In the genomic region with DNA sequence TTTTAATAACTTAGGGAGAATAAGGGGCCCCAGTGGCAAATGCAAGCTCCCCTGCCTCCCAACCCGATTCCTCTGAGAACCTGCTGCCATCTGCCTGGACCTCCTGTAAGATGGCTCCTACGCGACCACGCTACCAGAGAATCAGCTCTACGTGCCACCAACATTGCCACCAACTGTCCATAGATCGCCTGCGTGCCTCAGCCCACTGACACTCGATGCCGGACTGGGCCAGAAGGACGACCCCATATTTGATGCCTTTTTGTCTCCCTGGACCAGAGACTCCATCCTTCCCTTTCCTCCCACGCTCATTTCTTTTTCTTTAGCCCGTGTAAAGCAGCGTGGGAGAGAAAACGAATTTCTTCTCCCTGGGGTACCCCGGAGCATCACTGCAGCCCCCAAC, we compare ENCODE assay signal across 1 cellular context.
TF ChIP-seq lines count a peak whose summit lies in the region.

No MANE protein-coding gene starts in this region.

TF ChIP-seq in HepG2, 621 proteins besides CTCF, POLR2A, EP300 and RAD21 (continued from another document and continues in another):
- TF ChIP-seq NFKBIZ (CRISPR knock-in tag; IDR thresholded peaks at IDR 0.05) (0 out of 2 replicates have a peak, but pooled peaks have one; percentile 15), ZNF274 (CRISPR knock-in tag; IDR thresholded peaks at IDR 0.05) (0 out of 2 replicates have a peak, but pooled peaks have one; percentile 25), ZSCAN9 (CRISPR knock-in tag; IDR thresholded peaks at IDR 0.05; ENCODE audit: borderline replicate concordance) (no peak), ZFP1 (CRISPR knock-in tag; IDR thresholded peaks at IDR 0.05) (no peak), ZBTB42 (CRISPR knock-in tag; IDR thresholded peaks at IDR 0.05) (no peak), ZBTB1 (CRISPR knock-in tag; IDR thresholded peaks at IDR 0.05; ENCODE audit: borderline replicate concordance) (no peak), ZNF331 (CRISPR knock-in tag; IDR thresholded peaks at IDR 0.05) (no peak), MYC (CRISPR knock-in tag; IDR thresholded peaks at IDR 0.05; ENCODE audit: borderline replicate concordance) (peak; percentile 24; the same call in 1 of the 2 replicates), SIN3A (IDR thresholded peaks at IDR 0.05; ENCODE audit: borderline replicate concordance, low read depth, low read length) (no peak; the same call in 1 of the 2 replicates), CBX5 (CRISPR knock-in tag; IDR thresholded peaks at IDR 0.05; ENCODE audit: borderline replicate concordance) (no peak), ZNF605 (CRISPR knock-in tag; IDR thresholded peaks at IDR 0.05) (0 out of 2 replicates have a peak, but pooled peaks have one; percentile 34), ZNF430 (CRISPR knock-in tag; IDR thresholded peaks at IDR 0.05) (peak; percentile 43; the same call in 1 of the 2 replicates), SUZ12 (IDR thresholded peaks at IDR 0.05; ENCODE audit: low read depth, low read length) (no peak), TSC22D2 (CRISPR knock-in tag; IDR thresholded peaks at IDR 0.05; ENCODE audit: borderline replicate concordance) (no peak), RCOR2 (CRISPR knock-in tag; IDR thresholded peaks at IDR 0.05) (no peak), PPARG (CRISPR knock-in tag; conservative IDR thresholded peaks at IDR 0.05) (no peak), ZNF205 (CRISPR knock-in tag; IDR thresholded peaks at IDR 0.05) (0 out of 2 replicates have a peak, but pooled peaks have one; percentile 40), FOXK1 (CRISPR knock-in tag; IDR thresholded peaks at IDR 0.05; ENCODE audit: borderline replicate concordance, low read depth) (no peak), ZNF431 (CRISPR knock-in tag; IDR thresholded peaks at IDR 0.05; ENCODE audit: borderline replicate concordance, low read depth) (peak; percentile 68; the same call in 1 of the 2 replicates), ZNF567 (CRISPR knock-in tag; IDR thresholded peaks at IDR 0.05; ENCODE audit: borderline replicate concordance) (no peak), ZNF350 (CRISPR knock-in tag; IDR thresholded peaks at IDR 0.05; ENCODE audit: borderline replicate concordance, low read depth) (peak; percentile 45; the same call in 1 of the 2 replicates), ZNF670 (CRISPR knock-in tag; IDR thresholded peaks at IDR 0.05; ENCODE audit: borderline replicate concordance) (no peak), MLLT10 (CRISPR knock-in tag; IDR thresholded peaks at IDR 0.05) (no peak), YEATS2 (CRISPR knock-in tag; IDR thresholded peaks at IDR 0.05; ENCODE audit: borderline replicate concordance) (0 out of 2 replicates have a peak, but pooled peaks have one; percentile 31)
- TF ChIP-seq, protein P1, sequence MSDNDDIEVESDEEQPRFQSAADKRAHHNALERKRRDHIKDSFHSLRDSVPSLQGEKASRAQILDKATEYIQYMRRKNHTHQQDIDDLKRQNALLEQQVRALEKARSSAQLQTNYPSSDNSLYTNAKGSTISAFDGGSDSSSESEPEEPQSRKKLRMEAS (IDR thresholded peaks at IDR 0.05) = peak; percentile 66
- TF ChIP-seq, protein P2, sequence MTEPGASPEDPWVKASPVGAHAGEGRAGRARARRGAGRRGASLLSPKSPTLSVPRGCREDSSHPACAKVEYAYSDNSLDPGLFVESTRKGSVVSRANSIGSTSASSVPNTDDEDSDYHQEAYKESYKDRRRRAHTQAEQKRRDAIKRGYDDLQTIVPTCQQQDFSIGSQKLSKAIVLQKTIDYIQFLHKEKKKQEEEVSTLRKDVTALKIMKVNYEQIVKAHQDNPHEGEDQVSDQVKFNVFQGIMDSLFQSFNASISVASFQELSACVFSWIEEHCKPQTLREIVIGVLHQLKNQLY (CRISPR knock-in tag; IDR thresholded peaks at IDR 0.05) = no peak
- TF ChIP-seq, protein P3, sequence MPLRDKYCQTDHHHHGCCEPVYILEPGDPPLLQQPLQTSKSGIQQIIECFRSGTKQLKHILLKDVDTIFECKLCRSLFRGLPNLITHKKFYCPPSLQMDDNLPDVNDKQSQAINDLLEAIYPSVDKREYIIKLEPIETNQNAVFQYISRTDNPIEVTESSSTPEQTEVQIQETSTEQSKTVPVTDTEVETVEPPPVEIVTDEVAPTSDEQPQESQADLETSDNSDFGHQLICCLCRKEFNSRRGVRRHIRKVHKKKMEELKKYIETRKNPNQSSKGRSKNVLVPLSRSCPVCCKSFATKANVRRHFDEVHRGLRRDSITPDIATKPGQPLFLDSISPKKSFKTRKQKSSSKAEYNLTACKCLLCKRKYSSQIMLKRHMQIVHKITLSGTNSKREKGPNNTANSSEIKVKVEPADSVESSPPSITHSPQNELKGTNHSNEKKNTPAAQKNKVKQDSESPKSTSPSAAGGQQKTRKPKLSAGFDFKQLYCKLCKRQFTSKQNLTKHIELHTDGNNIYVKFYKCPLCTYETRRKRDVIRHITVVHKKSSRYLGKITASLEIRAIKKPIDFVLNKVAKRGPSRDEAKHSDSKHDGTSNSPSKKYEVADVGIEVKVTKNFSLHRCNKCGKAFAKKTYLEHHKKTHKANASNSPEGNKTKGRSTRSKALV (CRISPR knock-in tag; IDR thresholded peaks at IDR 0.05) = no peak
- TF ChIP-seq, protein P4, sequence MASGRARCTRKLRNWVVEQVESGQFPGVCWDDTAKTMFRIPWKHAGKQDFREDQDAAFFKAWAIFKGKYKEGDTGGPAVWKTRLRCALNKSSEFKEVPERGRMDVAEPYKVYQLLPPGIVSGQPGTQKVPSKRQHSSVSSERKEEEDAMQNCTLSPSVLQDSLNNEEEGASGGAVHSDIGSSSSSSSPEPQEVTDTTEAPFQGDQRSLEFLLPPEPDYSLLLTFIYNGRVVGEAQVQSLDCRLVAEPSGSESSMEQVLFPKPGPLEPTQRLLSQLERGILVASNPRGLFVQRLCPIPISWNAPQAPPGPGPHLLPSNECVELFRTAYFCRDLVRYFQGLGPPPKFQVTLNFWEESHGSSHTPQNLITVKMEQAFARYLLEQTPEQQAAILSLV (CRISPR knock-in tag; IDR thresholded peaks at IDR 0.05; ENCODE audit: borderline replicate concordance) = 0 out of 2 replicates have a peak, but pooled peaks have one; percentile 21
- TF ChIP-seq, protein P5, sequence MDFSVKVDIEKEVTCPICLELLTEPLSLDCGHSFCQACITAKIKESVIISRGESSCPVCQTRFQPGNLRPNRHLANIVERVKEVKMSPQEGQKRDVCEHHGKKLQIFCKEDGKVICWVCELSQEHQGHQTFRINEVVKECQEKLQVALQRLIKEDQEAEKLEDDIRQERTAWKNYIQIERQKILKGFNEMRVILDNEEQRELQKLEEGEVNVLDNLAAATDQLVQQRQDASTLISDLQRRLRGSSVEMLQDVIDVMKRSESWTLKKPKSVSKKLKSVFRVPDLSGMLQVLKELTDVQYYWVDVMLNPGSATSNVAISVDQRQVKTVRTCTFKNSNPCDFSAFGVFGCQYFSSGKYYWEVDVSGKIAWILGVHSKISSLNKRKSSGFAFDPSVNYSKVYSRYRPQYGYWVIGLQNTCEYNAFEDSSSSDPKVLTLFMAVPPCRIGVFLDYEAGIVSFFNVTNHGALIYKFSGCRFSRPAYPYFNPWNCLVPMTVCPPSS (IDR thresholded peaks at IDR 0.05) = no peak
- TF ChIP-seq, protein P6, sequence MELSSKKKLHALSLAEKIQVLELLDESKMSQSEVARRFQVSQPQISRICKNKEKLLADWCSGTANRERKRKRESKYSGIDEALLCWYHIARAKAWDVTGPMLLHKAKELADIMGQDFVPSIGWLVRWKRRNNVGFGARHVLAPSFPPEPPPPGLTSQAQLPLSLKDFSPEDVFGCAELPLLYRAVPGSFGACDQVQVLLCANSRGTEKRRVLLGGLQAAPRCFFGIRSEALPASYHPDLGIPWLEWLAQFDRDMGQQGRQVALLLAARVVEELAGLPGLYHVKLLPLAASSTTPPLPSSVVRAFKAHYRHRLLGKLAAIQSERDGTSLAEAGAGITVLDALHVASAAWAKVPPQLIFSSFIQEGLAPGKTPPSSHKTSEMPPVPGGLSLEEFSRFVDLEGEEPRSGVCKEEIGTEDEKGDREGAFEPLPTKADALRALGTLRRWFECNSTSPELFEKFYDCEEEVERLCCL (CRISPR knock-in tag; IDR thresholded peaks at IDR 0.05; ENCODE audit: borderline replicate concordance) = no peak
- TF ChIP-seq, protein P7, sequence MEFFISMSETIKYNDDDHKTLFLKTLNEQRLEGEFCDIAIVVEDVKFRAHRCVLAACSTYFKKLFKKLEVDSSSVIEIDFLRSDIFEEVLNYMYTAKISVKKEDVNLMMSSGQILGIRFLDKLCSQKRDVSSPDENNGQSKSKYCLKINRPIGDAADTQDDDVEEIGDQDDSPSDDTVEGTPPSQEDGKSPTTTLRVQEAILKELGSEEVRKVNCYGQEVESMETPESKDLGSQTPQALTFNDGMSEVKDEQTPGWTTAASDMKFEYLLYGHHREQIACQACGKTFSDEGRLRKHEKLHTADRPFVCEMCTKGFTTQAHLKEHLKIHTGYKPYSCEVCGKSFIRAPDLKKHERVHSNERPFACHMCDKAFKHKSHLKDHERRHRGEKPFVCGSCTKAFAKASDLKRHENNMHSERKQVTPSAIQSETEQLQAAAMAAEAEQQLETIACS (CRISPR knock-in tag; IDR thresholded peaks at IDR 0.05) = peak; percentile 25; the same call in 1 of the 2 replicates
- TF ChIP-seq, protein P8, sequence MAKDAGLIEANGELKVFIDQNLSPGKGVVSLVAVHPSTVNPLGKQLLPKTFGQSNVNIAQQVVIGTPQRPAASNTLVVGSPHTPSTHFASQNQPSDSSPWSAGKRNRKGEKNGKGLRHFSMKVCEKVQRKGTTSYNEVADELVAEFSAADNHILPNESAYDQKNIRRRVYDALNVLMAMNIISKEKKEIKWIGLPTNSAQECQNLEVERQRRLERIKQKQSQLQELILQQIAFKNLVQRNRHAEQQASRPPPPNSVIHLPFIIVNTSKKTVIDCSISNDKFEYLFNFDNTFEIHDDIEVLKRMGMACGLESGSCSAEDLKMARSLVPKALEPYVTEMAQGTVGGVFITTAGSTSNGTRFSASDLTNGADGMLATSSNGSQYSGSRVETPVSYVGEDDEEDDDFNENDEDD (CRISPR knock-in tag; IDR thresholded peaks at IDR 0.05; ENCODE audit: borderline replicate concordance) = 0 out of 2 replicates have a peak, but pooled peaks have one; percentile 11
- TF ChIP-seq, protein P9, sequence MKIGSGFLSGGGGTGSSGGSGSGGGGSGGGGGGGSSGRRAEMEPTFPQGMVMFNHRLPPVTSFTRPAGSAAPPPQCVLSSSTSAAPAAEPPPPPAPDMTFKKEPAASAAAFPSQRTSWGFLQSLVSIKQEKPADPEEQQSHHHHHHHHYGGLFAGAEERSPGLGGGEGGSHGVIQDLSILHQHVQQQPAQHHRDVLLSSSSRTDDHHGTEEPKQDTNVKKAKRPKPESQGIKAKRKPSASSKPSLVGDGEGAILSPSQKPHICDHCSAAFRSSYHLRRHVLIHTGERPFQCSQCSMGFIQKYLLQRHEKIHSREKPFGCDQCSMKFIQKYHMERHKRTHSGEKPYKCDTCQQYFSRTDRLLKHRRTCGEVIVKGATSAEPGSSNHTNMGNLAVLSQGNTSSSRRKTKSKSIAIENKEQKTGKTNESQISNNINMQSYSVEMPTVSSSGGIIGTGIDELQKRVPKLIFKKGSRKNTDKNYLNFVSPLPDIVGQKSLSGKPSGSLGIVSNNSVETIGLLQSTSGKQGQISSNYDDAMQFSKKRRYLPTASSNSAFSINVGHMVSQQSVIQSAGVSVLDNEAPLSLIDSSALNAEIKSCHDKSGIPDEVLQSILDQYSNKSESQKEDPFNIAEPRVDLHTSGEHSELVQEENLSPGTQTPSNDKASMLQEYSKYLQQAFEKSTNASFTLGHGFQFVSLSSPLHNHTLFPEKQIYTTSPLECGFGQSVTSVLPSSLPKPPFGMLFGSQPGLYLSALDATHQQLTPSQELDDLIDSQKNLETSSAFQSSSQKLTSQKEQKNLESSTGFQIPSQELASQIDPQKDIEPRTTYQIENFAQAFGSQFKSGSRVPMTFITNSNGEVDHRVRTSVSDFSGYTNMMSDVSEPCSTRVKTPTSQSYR (CRISPR knock-in tag; IDR thresholded peaks at IDR 0.05; ENCODE audit: borderline replicate concordance) = no peak
- TF ChIP-seq, protein P10, sequence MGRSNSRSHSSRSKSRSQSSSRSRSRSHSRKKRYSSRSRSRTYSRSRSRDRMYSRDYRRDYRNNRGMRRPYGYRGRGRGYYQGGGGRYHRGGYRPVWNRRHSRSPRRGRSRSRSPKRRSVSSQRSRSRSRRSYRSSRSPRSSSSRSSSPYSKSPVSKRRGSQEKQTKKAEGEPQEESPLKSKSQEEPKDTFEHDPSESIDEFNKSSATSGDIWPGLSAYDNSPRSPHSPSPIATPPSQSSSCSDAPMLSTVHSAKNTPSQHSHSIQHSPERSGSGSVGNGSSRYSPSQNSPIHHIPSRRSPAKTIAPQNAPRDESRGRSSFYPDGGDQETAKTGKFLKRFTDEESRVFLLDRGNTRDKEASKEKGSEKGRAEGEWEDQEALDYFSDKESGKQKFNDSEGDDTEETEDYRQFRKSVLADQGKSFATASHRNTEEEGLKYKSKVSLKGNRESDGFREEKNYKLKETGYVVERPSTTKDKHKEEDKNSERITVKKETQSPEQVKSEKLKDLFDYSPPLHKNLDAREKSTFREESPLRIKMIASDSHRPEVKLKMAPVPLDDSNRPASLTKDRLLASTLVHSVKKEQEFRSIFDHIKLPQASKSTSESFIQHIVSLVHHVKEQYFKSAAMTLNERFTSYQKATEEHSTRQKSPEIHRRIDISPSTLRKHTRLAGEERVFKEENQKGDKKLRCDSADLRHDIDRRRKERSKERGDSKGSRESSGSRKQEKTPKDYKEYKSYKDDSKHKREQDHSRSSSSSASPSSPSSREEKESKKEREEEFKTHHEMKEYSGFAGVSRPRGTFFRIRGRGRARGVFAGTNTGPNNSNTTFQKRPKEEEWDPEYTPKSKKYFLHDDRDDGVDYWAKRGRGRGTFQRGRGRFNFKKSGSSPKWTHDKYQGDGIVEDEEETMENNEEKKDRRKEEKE (IDR thresholded peaks at IDR 0.05) = no peak
- TF ChIP-seq, protein P11, sequence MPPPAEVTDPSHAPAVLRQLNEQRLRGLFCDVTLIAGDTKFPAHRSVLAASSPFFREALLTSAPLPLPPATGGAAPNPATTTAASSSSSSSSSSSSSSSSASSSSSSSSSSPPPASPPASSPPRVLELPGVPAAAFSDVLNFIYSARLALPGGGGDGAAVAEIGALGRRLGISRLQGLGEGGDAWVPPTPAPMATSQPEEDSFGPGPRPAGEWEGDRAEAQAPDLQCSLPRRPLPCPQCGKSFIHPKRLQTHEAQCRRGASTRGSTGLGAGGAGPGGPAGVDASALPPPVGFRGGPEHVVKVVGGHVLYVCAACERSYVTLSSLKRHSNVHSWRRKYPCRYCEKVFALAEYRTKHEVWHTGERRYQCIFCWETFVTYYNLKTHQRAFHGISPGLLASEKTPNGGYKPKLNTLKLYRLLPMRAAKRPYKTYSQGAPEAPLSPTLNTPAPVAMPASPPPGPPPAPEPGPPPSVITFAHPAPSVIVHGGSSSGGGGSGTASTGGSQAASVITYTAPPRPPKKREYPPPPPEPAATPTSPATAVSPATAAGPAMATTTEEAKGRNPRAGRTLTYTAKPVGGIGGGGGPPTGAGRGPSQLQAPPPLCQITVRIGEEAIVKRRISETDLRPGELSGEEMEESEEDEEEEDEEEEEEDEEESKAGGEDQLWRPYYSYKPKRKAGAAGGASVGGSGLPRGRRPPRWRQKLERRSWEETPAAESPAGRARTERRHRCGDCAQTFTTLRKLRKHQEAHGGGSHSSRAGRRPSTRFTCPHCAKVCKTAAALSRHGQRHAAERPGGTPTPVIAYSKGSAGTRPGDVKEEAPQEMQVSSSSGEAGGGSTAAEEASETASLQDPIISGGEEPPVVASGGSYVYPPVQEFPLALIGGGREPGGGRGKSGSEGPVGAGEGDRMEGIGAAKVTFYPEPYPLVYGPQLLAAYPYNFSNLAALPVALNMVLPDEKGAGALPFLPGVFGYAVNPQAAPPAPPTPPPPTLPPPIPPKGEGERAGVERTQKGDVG (CRISPR knock-in tag; IDR thresholded peaks at IDR 0.05; ENCODE audit: borderline replicate concordance) = no peak
